Comparison of ENCODE assay signal across 8 cellular contexts in genomic region chr5:179827684-179828083, GRCh38. TPM values are rescaled to one million over a fixed set of nuclear protein-coding genes. Genes with fewer than 3 reads are reported as not detected.
DNase-seq lines count a peak whose midpoint lies in the region; ATAC-seq and TF ChIP-seq lines count a peak whose summit lies in the region.

No MANE protein-coding gene starts in this region.

- peaks cover 28% of the 10 kb centered on the region for H3F3A ChIP-seq in GM23248 (ENCODE audit: insufficient read depth)

- no peaks in the 10 kb centered on the region for H3K9me3 ChIP-seq in GM23248 (ENCODE audit: low read depth)
- H3K9me3 ChIP-seq in skeletal muscle tissue (ENCODE audit: control insufficient read depth in 3 of 3, low read length in 3 of 3): no peaks in the 10 kb centered on the region

- H2AFZ ChIP-seq in GM23248: no peak overlapping the region

- no peak overlapping the region for H3K4me2 ChIP-seq in GM23248 (ENCODE audit: unreplicated experiment)

- in situ Hi-C loops in GM23248 (cut with MboI): no loop called here

- H3K27ac ChIP-seq in GM23248: peak overlapping the region; percentile 17; the same call in 1 of the 2 replicates
- peak overlapping the region; percentile 46 for H3K27ac ChIP-seq in skeletal muscle tissue (ENCODE audit: low read depth, low read length)

- H3K4me3 ChIP-seq in GM23248 (no peak overlapping the region), skeletal muscle tissue (ENCODE audit: low read length in 3 of 3) (no peak overlapping the region)

- DNase-seq in GM23248 (peak; percentile 77), SKM-1 (lab: John Stamatoyannopoulos, UW; ENCODE audit: unreplicated experiment) (peak; percentile 76), erythroblast (lab: John Stamatoyannopoulos, UW) (no peak), NCI-H2081 treated with DMSO at 0.1 percent for 48 hours (lab: John Stamatoyannopoulos, UW) (no peak)

- WGBS in GM23248 (ENCODE audit: low coverage in 1 of 2, low lambda C conversion rate in 2 of 2, missing lambda C conversion rate in 2 of 2), 2 experiments: 65 to 70% methylated on average over 9 of the region's 9 CpGs

- no peaks in the 10 kb centered on the region for H3K9me2 ChIP-seq in GM23248 (ENCODE audit: insufficient read depth)

- H3K27me3 ChIP-seq in GM23248 (replicated peaks; ENCODE audit: insufficient read depth) (no peaks in the 10 kb centered on the region), skeletal muscle tissue (ENCODE audit: control insufficient read depth in 3 of 3, insufficient read depth in 3 of 3, low read length in 3 of 3) (no peaks in the 10 kb centered on the region)

- H3K4me1 ChIP-seq in GM23248 (ENCODE audit: insufficient read depth) (peaks cover 4% of the 10 kb centered on the region; the same call in 1 of the 2 replicates), skeletal muscle tissue (ENCODE audit: control insufficient read depth in 3 of 3, insufficient read depth in 3 of 3, low read length in 3 of 3) (peaks cover 27 to 58% (median 44%) of the 10 kb centered on the region in 3 donors)

- no peak for ATAC-seq in GM21447 (IDR thresholded peaks at IDR 0.05; ENCODE audit: unreplicated experiment)
- no peak for ATAC-seq in HG03520 (IDR thresholded peaks at IDR 0.05; ENCODE audit: unreplicated experiment)
- ATAC-seq in GM18868 (IDR thresholded peaks at IDR 0.05; ENCODE audit: unreplicated experiment): no peak

- peaks cover 4% of the 10 kb centered on the region; the same call in 1 of the 2 replicates for H4K20me1 ChIP-seq in GM23248 (ENCODE audit: insufficient read depth)

- H3K79me2 ChIP-seq in GM23248 (ENCODE audit: insufficient read depth): peaks cover 72% of the 10 kb centered on the region

- 0 out of 2 replicates have a peak overlapping the region, but pooled peaks have one; percentile 11 for H3K9ac ChIP-seq in GM23248
- H3K9ac ChIP-seq in skeletal muscle tissue (ENCODE audit: low read depth in 1 of 3, low read length in 3 of 3): peak overlapping the region in 1 of 3 donors; percentile 54

- TF ChIP-seq POLR2A in erythroblast (IDR thresholded peaks at IDR 0.05; ENCODE audit: low read length): peak; percentile 0

- H3K36me3 ChIP-seq in GM23248 (ENCODE audit: low read depth) (peaks cover 60% of the 10 kb centered on the region), skeletal muscle tissue (ENCODE audit: control insufficient read depth in 3 of 3, insufficient read depth in 3 of 3, low read length in 3 of 3) (peaks cover 80 to 84% (median 82%) of the 10 kb centered on the region in 3 donors)

RNA-seq across cellular contexts. Expression of gene SQSTM1, which starts 7.0 kb away (rescaled TPM):
- 211 and 228 TPM in 2 replicates for total RNA-seq in GM23248 (2014; rRNA removed; shearing (Covaris generic))
- 265 and 310 TPM in 2 replicates for polyA plus RNA-seq in GM23248 (2016; fragmentation: Nextera tagmentation; extraction: Ambion mirVana)
- total RNA-seq in skeletal muscle tissue: 54.8 TPM

RNA-seq across cellular contexts. Expression of gene MGAT4B, which starts 21.0 kb away (rescaled TPM):
- 139 and 143 TPM in 2 replicates for total RNA-seq in GM23248 (2014; rRNA removed; shearing (Covaris generic))
- polyA plus RNA-seq in GM23248 (2016; fragmentation: Nextera tagmentation; extraction: Ambion mirVana): 28.0 and 28.9 TPM in 2 replicates
- total RNA-seq in skeletal muscle tissue: 32.4 TPM

RNA-seq across cellular contexts. Expression of gene MRNIP, which starts 30.9 kb away (rescaled TPM):
- 17.3 and 23.0 TPM in 2 replicates for total RNA-seq in GM23248 (2014; rRNA removed; shearing (Covaris generic))
- 13.3 and 14.1 TPM in 2 replicates for polyA plus RNA-seq in GM23248 (2016; fragmentation: Nextera tagmentation; extraction: Ambion mirVana)
- total RNA-seq in skeletal muscle tissue: 21.4 TPM

RNA-seq across cellular contexts. Expression of gene LTC4S, which starts 33.9 kb away (rescaled TPM):
- 3.7 and 6.6 TPM in 2 replicates for total RNA-seq in GM23248 (2014; rRNA removed; shearing (Covaris generic))
- 1.6 and 2.0 TPM in 2 replicates for polyA plus RNA-seq in GM23248 (2016; fragmentation: Nextera tagmentation; extraction: Ambion mirVana)
- total RNA-seq in skeletal muscle tissue: 3.7 TPM

Comparison
In these comparisons a context has a peak if more than half of its experiments do, and no peak if none do; other contexts are left out.
1. DNase-seq: peak in GM23248 (single experiment) and SKM-1 (single experiment); none in erythroblast (0 of 2) and NCI-H2081 treated with DMSO at 0.1 percent for 48 hours (single experiment).